ENCODE assay signal across 7 cellular contexts in genomic region chrX:149939271-149940014, GRCh38. TPM values are rescaled to one million over a fixed set of nuclear protein-coding genes. Genes with fewer than 3 reads are reported as not detected.
DNase-seq lines count a peak whose midpoint lies in the region; ATAC-seq and TF ChIP-seq lines count a peak whose summit lies in the region.

No MANE protein-coding gene starts in this region.

- no peaks in the 10 kb centered on the region for H3K27me3 ChIP-seq in right lobe of liver

- DNase-seq in NCI-H748 (lab: John Stamatoyannopoulos, UW; ENCODE audit: unreplicated experiment) (peak; percentile 90), dermis blood vessel endothelial cell (peak; percentile 91), right lobe of liver (peak; percentile 95 to 97 (median 96))
- peak; percentile 84 to 87 for DNase-seq in activated CD4-positive, alpha-beta T cell treated with anti-CD3 and anti-CD28 coated beads, Interleukin-2, amount 50 U/mL, for 4 hours
- DNase-seq in stimulated activated CD4-positive, alpha-beta T cell treated with anti-CD3 and anti-CD28 coated beads, Interleukin-2, amount 100 ng/mL, for 48 hours, result peak; percentile 76 to 79

- H3K4me3 ChIP-seq in right lobe of liver, result peak overlapping the region; percentile 38 to 53 (median 52)

- TF ChIP-seq POLR2A in right lobe of liver (IDR thresholded peaks at IDR 0.05), result no peak

- intact Hi-C loops in right lobe of liver (cut with DNase I), result no loop called here

- WGBS in right lobe of liver (ENCODE audit: insufficient coverage, low coverage, low lambda C conversion rate, missing lambda C conversion rate), result 27% methylated on average over 38 of the region's 48 CpGs

- H3K27ac ChIP-seq in right lobe of liver, result peak overlapping the region in 2 of 3 donors; percentile 63 to 73

- no peaks in the 10 kb centered on the region for H3K36me3 ChIP-seq in right lobe of liver

- ATAC-seq in GM19023 (IDR thresholded peaks at IDR 0.05; ENCODE audit: unreplicated experiment) (peak; percentile 16), HG03520 (IDR thresholded peaks at IDR 0.05; ENCODE audit: unreplicated experiment) (peak; percentile 3), right lobe of liver (peak; percentile 51 to 68 (median 62))

- no peaks in the 10 kb centered on the region for H3K4me1 ChIP-seq in right lobe of liver

- no peaks in the 10 kb centered on the region for H3K9me3 ChIP-seq in right lobe of liver

- no peak for TF ChIP-seq CTCF in right lobe of liver (IDR thresholded peaks at IDR 0.05)

RNA-seq across cellular contexts. Expression of gene EOLA2, which starts 1.2 kb away (rescaled TPM):
- total RNA-seq in dermis blood vessel endothelial cell, result 16.4 and 21.3 TPM in 2 replicates
- total RNA-seq in right lobe of liver, result 10 to 100 TPM; 13.8 to 26.9 (median 16.7) TPM

RNA-seq across cellular contexts. Expression of gene HSFX4, which starts 10.1 kb away (rescaled TPM):
- total RNA-seq in dermis blood vessel endothelial cell, result not detected in 2 replicates
- total RNA-seq in right lobe of liver, result not detected

RNA-seq across cellular contexts. Expression of gene MAGEA8, which starts 58.5 kb away (rescaled TPM):
- not detected in 2 replicates for total RNA-seq in dermis blood vessel endothelial cell
- not detected for total RNA-seq in right lobe of liver

Comparison
In these comparisons a context has a peak if more than half of its experiments do, and no peak if none do; other contexts are left out.
1. Peak in every context shown above with its lines: DNase-seq, ATAC-seq, H3K4me3 ChIP-seq and H3K27ac ChIP-seq.
2. ATAC-seq: peak in every context shown above with its lines; median percentile 62 in right lobe of liver; 16 in GM19023; 3 in HG03520.